Comparison of ENCODE assay signal across 8 cellular contexts in genomic region chr16:50171773-50172172, GRCh38. TPM values are rescaled to one million over a fixed set of nuclear protein-coding genes. Genes with fewer than 3 reads are reported as not detected.
DNase-seq lines count a peak whose midpoint lies in the region; ATAC-seq, FAIRE-seq and TF ChIP-seq lines count a peak whose summit lies in the region.
"Not testable (repeated sequence)": the region's sequence is repeated elsewhere in the genome, so short reads cannot be mapped to it uniquely, and the experiment has no call there.

No MANE protein-coding gene starts in this region.

- in situ Hi-C loops in K562 (cut with MboI): not testable (repeated sequence)

- H3K9me3 Mint-ChIP-seq in activated T-cell treated with anti-CD3 and anti-CD28 coated beads, Interleukin-2, amount 50 U/mL, for 72 hours: not testable (repeated sequence)

- not testable (repeated sequence) for H3K36me3 ChIP-seq in HEK293 (ENCODE audit: control insufficient read depth in 2 of 2, insufficient read depth in 1 of 2, low read length in 2 of 2); K562 (ENCODE audit: control insufficient read depth, insufficient read depth, low read length); left lung; liver (ENCODE audit: control insufficient read depth in 4 of 4, insufficient read depth in 3 of 4, low read depth in 1 of 4, low read length in 3 of 4); upper lobe of right lung

- H4K20me1 ChIP-seq in K562 (replicated peaks; ENCODE audit: control insufficient read depth, insufficient read depth, low read length): not testable (repeated sequence)

- H3K4me3 Mint-ChIP-seq in activated T-cell treated with anti-CD3 and anti-CD28 coated beads, Interleukin-2, amount 50 U/mL, for 72 hours: peak overlapping the region; percentile 40 to 52

- FAIRE-seq in K562 (lab: Jason Lieb, UNC): not testable (repeated sequence)

- CTCF ChIA-PET in HEK293 (lab: Yijun Ruan, JAX); K562 (lab: Yijun Ruan, JAX; ENCODE audit: low intra/inter-chr PET ratio): not testable (repeated sequence)

- DNase-seq in NB4 (ENCODE audit: low read depth): peak; percentile 15
- DNase-seq in activated CD8-positive, alpha-beta memory T cell treated with anti-CD3 and anti-CD28 coated beads for 24 hours: peak; percentile 17
- not testable (repeated sequence) for DNase-seq in activated T-cell treated with anti-CD3 and anti-CD28 coated beads, Interleukin-2, amount 50 U/mL, for 72 hours; K562 (ENCODE audit: extremely low read depth in 1 of 4, low spot score in 3 of 4); left lung; upper lobe of right lung

- intact Hi-C loops in K562 (cut with micrococcal nuclease); left lung (cut with DNase I); upper lobe of right lung (cut with DNase I): not testable (repeated sequence)

- H3K27ac Mint-ChIP-seq in activated T-cell treated with anti-CD3 and anti-CD28 coated beads, Interleukin-2, amount 50 U/mL, for 72 hours: not testable (repeated sequence)

- not testable (repeated sequence) for H3K27ac ChIP-seq in HEK293 (ENCODE audit: extremely low read depth, low read depth, low read length); K562 (ENCODE audit: extremely low read depth, low read depth, low read length); left lung; liver (ENCODE audit: low read depth in 1 of 2, low read length in 2 of 2); upper lobe of right lung

- not testable (repeated sequence) for H2AFZ ChIP-seq in K562 (ENCODE audit: low read depth, low read length)

- not testable (repeated sequence) for TF ChIP-seq EP300 in K562 (IDR thresholded peaks at IDR 0.05; ENCODE audit: low read length)

- H3K9me3 ChIP-seq in HEK293 (ENCODE audit: control insufficient read depth, insufficient read depth, low read depth, low read length); K562 (replicated peaks; ENCODE audit: control insufficient read depth, insufficient read depth, low read depth, low read length); left lung; liver (ENCODE audit: control insufficient read depth in 4 of 4, low read length in 3 of 4); upper lobe of right lung: not testable (repeated sequence)

- not testable (repeated sequence) for TF ChIP-seq CTCF in HEK293 (tag by site-specific recombination; IDR thresholded peaks at IDR 0.05); NB4 (IDR thresholded peaks at IDR 0.05; ENCODE audit: low read depth, low read length); K562 (IDR thresholded peaks at IDR 0.05 in 2 of 3, conservative IDR thresholded peaks at IDR 0.05 in 1 of 3; ENCODE audit: insufficient read depth in 2 of 3, low read depth in 1 of 3, low read length in 3 of 3); left lung (IDR thresholded peaks at IDR 0.05); liver (IDR thresholded peaks at IDR 0.05; ENCODE audit: low read depth, low read length, missing input control); upper lobe of right lung (IDR thresholded peaks at IDR 0.05)

- peaks cover 87% of the 10 kb centered on the region for H3K4me1 Mint-ChIP-seq in activated T-cell treated with anti-CD3 and anti-CD28 coated beads, Interleukin-2, amount 50 U/mL, for 72 hours (ENCODE audit: low read depth)

- H3K9ac ChIP-seq in K562 (ENCODE audit: insufficient read depth in 1 of 2, low read depth in 2 of 2, low read length in 2 of 2); liver (ENCODE audit: low read depth in 1 of 2, low read length in 2 of 2): not testable (repeated sequence)

- not testable (repeated sequence) for H3K4me2 ChIP-seq in K562 (ENCODE audit: insufficient read depth, low read length)

- not testable (repeated sequence) for H3K4me1 ChIP-seq in HEK293 (ENCODE audit: control insufficient read depth, insufficient read depth, low read length); K562 (replicated peaks in 1 of 2; ENCODE audit: control insufficient read depth in 2 of 2, insufficient read depth in 2 of 2, low read length in 2 of 2)
- H3K4me1 ChIP-seq in left lung: peaks cover 3 to 48% of the 10 kb centered on the region in 2 donors
- peaks cover 2 to 11% (median 7%) of the 10 kb centered on the region in 4 donors for H3K4me1 ChIP-seq in liver (ENCODE audit: control insufficient read depth in 4 of 4, insufficient read depth in 4 of 4, low read length in 3 of 4)
- peaks cover 19% of the 10 kb centered on the region for H3K4me1 ChIP-seq in upper lobe of right lung

- H3K79me2 ChIP-seq in K562 (ENCODE audit: control insufficient read depth, insufficient read depth, low read length): peaks cover 37% of the 10 kb centered on the region

- WGBS in K562 (ENCODE audit: insufficient coverage, low coverage, missing lambda C conversion rate): 88% methylated on average over 4 of the region's 4 CpGs
- 37% methylated on average over 4 of the region's 4 CpGs for WGBS in liver

- H3K9me1 ChIP-seq in K562 (ENCODE audit: control insufficient read depth, insufficient read depth, low read length): not testable (repeated sequence)

- H3K27me3 Mint-ChIP-seq in activated T-cell treated with anti-CD3 and anti-CD28 coated beads, Interleukin-2, amount 50 U/mL, for 72 hours (ENCODE audit: low read depth): not testable (repeated sequence)

- TF ChIP-seq RAD21 in K562 (CRISPR knock-in tag; conservative IDR thresholded peaks at IDR 0.05 in 1 of 2, IDR thresholded peaks at IDR 0.05 in 1 of 2); liver (IDR thresholded peaks at IDR 0.05): not testable (repeated sequence)

- BruUV-seq in K562 (replicated peaks; lab: Mats Ljungman, UMichigan): not testable (repeated sequence)

- not testable (repeated sequence) for ATAC-seq in activated T-cell treated with anti-CD3 and anti-CD28 coated beads, Interleukin-2, amount 50 U/mL, for 72 hours (replicated peaks in 1 of 2)
- ATAC-seq in K562: peak; percentile 20; the same call in 1 of the 3 replicates
- ATAC-seq in left lung: peak; percentile 53
- ATAC-seq in upper lobe of right lung: peak; percentile 63

- not testable (repeated sequence) for H3K4me3 ChIP-seq in HEK293 (ENCODE audit: low read depth, low read length); NB4 (ENCODE audit: low read depth, low read length); K562; left lung; liver (ENCODE audit: low read depth in 1 of 3, low read length in 3 of 3); upper lobe of right lung

- POLR2A ChIA-PET in HEK293 (lab: Yijun Ruan, JAX): not testable (repeated sequence)
- POLR2A ChIA-PET in K562 (lab: Yijun Ruan, JAX): interaction anchor here (0.6 to 0.8 kb wide), 2 partner anchors 17 to 473 kb away, joined by 3 to 6 read pairs; no protein-coding TSS in a partner anchor

- TF ChIP-seq POLR2A in NB4 (IDR thresholded peaks at IDR 0.05; ENCODE audit: extremely low read depth, insufficient read length); K562 (conservative IDR thresholded peaks at IDR 0.05): not testable (repeated sequence)

- H3K27me3 ChIP-seq in K562 (ENCODE audit: control insufficient read depth in 2 of 2, insufficient read depth in 2 of 2, low read length in 2 of 2); left lung; liver (ENCODE audit: control insufficient read depth in 4 of 4, insufficient read depth in 4 of 4, low read length in 3 of 4); upper lobe of right lung: not testable (repeated sequence)

- not testable (repeated sequence) for H3K36me3 Mint-ChIP-seq in activated T-cell treated with anti-CD3 and anti-CD28 coated beads, Interleukin-2, amount 50 U/mL, for 72 hours (ENCODE audit: insufficient read depth in 2 of 2)

TF ChIP-seq in liver, 16 proteins besides CTCF, POLR2A, EP300 and RAD21:
- peak; percentile 32 for TF ChIP-seq ATF3 (IDR thresholded peaks at IDR 0.05)
- peak; percentile 15 for TF ChIP-seq SP1 (IDR thresholded peaks at IDR 0.05)
- peak; percentile 20 for TF ChIP-seq HNF4A (conservative IDR thresholded peaks at IDR 0.05)
- TF ChIP-seq RXRA (IDR thresholded peaks at IDR 0.05): peak in 1 of 2 donors; percentile 21

RNA-seq across cellular contexts. Expression of gene TENT4B, which starts 18.7 kb away (rescaled TPM):
- 10 to 100 TPM; 27.5 to 29.0 TPM for total RNA-seq in activated T-cell treated with anti-CD3 and anti-CD28 coated beads, Interleukin-2, amount 50 U/mL, for 72 hours
- 5.1 and 12.6 TPM in 2 replicates for total RNA-seq in K562 (2011; cell fraction: chromatin; rRNA removed; ENCODE audit: low replicate concordance)
- total RNA-seq in K562 (2011; cell fraction: nucleolus; rRNA removed): 4.1 and 4.5 TPM in 2 replicates
- total RNA-seq in K562 (2011; cell fraction: nucleoplasm; rRNA removed): 5.6 and 7.9 TPM in 2 replicates
- total RNA-seq in K562 (2014; rRNA removed) (5.8 and 6.8 TPM in 2 replicates), K562 (2014; rRNA removed; fragmentation: Illumina TruSeq; extraction: Trizol) (7.0 and 7.5 TPM in 2 replicates), K562 (2015; rRNA removed; fragmentation: Illumina TruSeq; extraction: Trizol) (6.6 and 7.0 TPM in 2 replicates), K562 (2021) (7.8 and 8.4 TPM in 2 replicates), left lung (10 to 100 TPM; 14.8 to 14.9 TPM), liver (10 to 100 TPM in 1 of 2 donors, 1 to 10 TPM in 1; 7.5 to 10.8 TPM), upper lobe of right lung (13.3 TPM)
- polyA plus RNA-seq in K562 (2011; rRNA removed) (5.9 and 6.9 TPM in 2 replicates), K562 (2014; fragmentation: Illumina TruSeq; extraction: Trizol) (6.9 and 8.3 TPM in 2 replicates), K562 (2014; fragmentation: Nextera tagmentation; extraction: Ambion mirVana) (1 to 10 TPM; 5.2 to 7.7 TPM), K562 (2014; rRNA removed) (4.1 and 5.8 TPM in 2 replicates), liver (1 to 10 TPM; 4.2 to 8.3 TPM)
- 2.0 and 2.7 TPM in 2 replicates for polyA plus RNA-seq in K562 (2011; cell fraction: cytosol; rRNA removed)
- polyA plus RNA-seq in K562 (2011; cell fraction: nucleus; rRNA removed): 4.1 and 4.3 TPM in 2 replicates
- 2.9 and 4.9 TPM in 2 replicates for polyA plus RNA-seq in K562 (2012)
- 14.7 and 16.8 TPM in 2 replicates for polyA minus RNA-seq in K562 (2011; rRNA and poly(A)+ RNA removed)
- polyA minus RNA-seq in K562 (2011; cell fraction: cytosol; rRNA and poly(A)+ RNA removed): 5.6 and 6.7 TPM in 2 replicates
- polyA minus RNA-seq in K562 (2011; cell fraction: nucleus; rRNA and poly(A)+ RNA removed): 3.0 and 5.0 TPM in 2 replicates
